ENCODE assay signal across 27 cellular contexts in the genomic region with DNA sequence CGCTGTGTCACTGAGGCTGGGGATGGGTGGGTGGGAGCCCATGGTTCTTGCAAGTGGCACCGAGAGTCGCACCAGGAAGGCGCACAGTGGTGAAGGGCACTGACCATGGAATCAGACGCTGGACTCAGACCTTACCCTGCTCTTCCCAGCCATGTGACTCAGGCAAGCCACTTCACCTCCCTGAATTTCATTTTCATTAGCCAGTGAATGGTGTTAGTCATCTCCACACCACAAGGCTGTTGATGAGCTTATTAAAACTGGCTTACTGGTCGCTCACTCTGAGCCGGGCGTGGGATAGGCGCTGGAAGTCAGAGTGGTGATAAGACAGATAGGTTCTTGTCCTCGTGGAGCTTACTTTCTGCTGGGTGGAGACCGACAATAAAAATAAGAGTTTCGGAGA. TPM values are rescaled to one million over a fixed set of nuclear protein-coding genes. Genes with fewer than 3 reads are reported as not detected.
DNase-seq lines count a peak whose midpoint lies in the region; ATAC-seq, FAIRE-seq and TF ChIP-seq lines count a peak whose summit lies in the region.
"Had no signal": no experiment of that assay in that cellular context is flagged by ENCODE, and none has a peak within 500 bp of the region (broad histone marks: within the 10 kb centered on the region; RNA-seq: fewer than 3 reads in every experiment).

No MANE protein-coding gene starts in this region.

- no peak for TF ChIP-seq CTCF in AG10803 (conservative IDR thresholded peaks at IDR 0.05; ENCODE audit: low read length)
- no peak for TF ChIP-seq CTCF in astrocyte of the spinal cord (IDR thresholded peaks at IDR 0.05; ENCODE audit: low read depth, low read length)
- no peak for TF ChIP-seq CTCF in keratinocyte (optimal IDR thresholded peaks at IDR 0.05 in 1 of 3, IDR thresholded peaks at IDR 0.05 in 1 of 3, conservative IDR thresholded peaks at IDR 0.05 in 1 of 3; ENCODE audit: extremely low read depth in 1 of 3, insufficient read depth in 2 of 3, low read length in 3 of 3)

- dilution Hi-C loops in keratinocyte (cut with MboI; ENCODE audit: extremely low pct_ligation_motif_present, low sequenced_read_pairs), result no loop called here

- in situ Hi-C loops in astrocyte of the spinal cord (cut with HindIII; ENCODE audit: low sequenced_read_pairs), result no loop called here

- no peak overlapping the region for H3K9ac ChIP-seq in keratinocyte (ENCODE audit: control insufficient read depth, extremely low read depth, insufficient read depth, low read length)
- H3K9ac ChIP-seq: BLaER1 had no signal

- peaks cover 9% of the 10 kb centered on the region for H3K27me3 ChIP-seq in keratinocyte (ENCODE audit: control insufficient read depth, extremely low read depth, insufficient read depth, low read length)
- H3K27me3 ChIP-seq: BLaER1, sigmoid colon had no signal

- no peak for ATAC-seq in HG02973 (IDR thresholded peaks at IDR 0.05; ENCODE audit: unreplicated experiment)
- ATAC-seq: A549; activated T-cell treated with anti-CD3 and anti-CD28 coated beads, Interleukin-2, amount 50 U/mL, for 4 hours; left lobe of liver had no signal

- H3K79me2 ChIP-seq in keratinocyte (ENCODE audit: control insufficient read depth, insufficient read depth, low read length), result no peaks in the 10 kb centered on the region

- no peaks in the 10 kb centered on the region for H3K9me3 ChIP-seq in keratinocyte (ENCODE audit: control insufficient read depth, low read depth, low read length)
- H3K9me3 ChIP-seq: A549, BLaER1, esophagus squamous epithelium, sigmoid colon had no signal

- no peak overlapping the region for H3K4me2 ChIP-seq in keratinocyte (ENCODE audit: control insufficient read depth, extremely low read depth, insufficient read depth, low read depth, low read length)
- H3K4me2 ChIP-seq: A549, BLaER1 had no signal

- H3K4me1 ChIP-seq in keratinocyte (ENCODE audit: control insufficient read depth, extremely low read depth, insufficient read depth, low read length), result peaks cover 2% of the 10 kb centered on the region
- H3K4me1 ChIP-seq: A549, BLaER1 had no signal

- H3K9me1 ChIP-seq in keratinocyte (ENCODE audit: control insufficient read depth, extremely low read depth, insufficient read depth, low read length), result no peaks in the 10 kb centered on the region

- H3K4me3 ChIP-seq in AG10803 (ENCODE audit: low read length) (no peak overlapping the region), astrocyte of the spinal cord (ENCODE audit: low read depth, low read length) (no peak overlapping the region), keratinocyte (ENCODE audit: control insufficient read depth in 2 of 3, extremely low read depth in 1 of 3, insufficient read depth in 2 of 3, low read depth in 1 of 3, low read length in 3 of 3) (no peak overlapping the region)
- H3K4me3 ChIP-seq: A549, BLaER1, esophagus squamous epithelium, sigmoid colon had no signal

- FAIRE-seq in keratinocyte (lab: Jason Lieb, UNC), result peak; percentile 73
- FAIRE-seq: A549, H54, TTC549 had no signal

- no peak overlapping the region for H3K27ac ChIP-seq in keratinocyte (ENCODE audit: control insufficient read depth, insufficient read depth, low read length)
- H3K27ac ChIP-seq: A549, BLaER1, esophagus squamous epithelium had no signal

- peak; percentile 32 for DNase-seq in AG10803 (ENCODE audit: low read depth)
- peak; percentile 34 for DNase-seq in LHCN-M2 (ENCODE audit: low read depth)
- peak; percentile 40 for DNase-seq in astrocyte of the spinal cord (ENCODE audit: low read depth, low spot score)
- DNase-seq in keratinocyte (ENCODE audit: low read depth, low spot score), result peak; percentile 19
- DNase-seq in C1 segment of cervical spinal cord (lab: John Stamatoyannopoulos, UW), result no peak
- DNase-seq in stimulated activated CD4-positive, alpha-beta T cell treated with anti-CD3 and anti-CD28 coated beads, Interleukin-2, amount 100 ng/mL, for 24 hours, result no peak
- DNase-seq in HUDEP-2 (lab: John Stamatoyannopoulos, UW; ENCODE audit: unreplicated experiment in 76 of 76), result no peak
- DNase-seq: activated CD8-positive, alpha-beta memory T cell treated with anti-CD3 and anti-CD28 coated beads for 24 hours; activated naive CD4-positive, alpha-beta T cell treated with Interleukin-2 at 50 U/mL for 16 hours; activated T-cell treated with anti-CD3 and anti-CD28 coated beads, Interleukin-2, amount 50 U/mL, for 4 hours; amniotic stem cell; Calu3; esophagus squamous epithelium; glutamatergic neuron; MV-4-11; NCI-H187; NCI-H2227 treated with DMSO at 0.1 percent for 48 hours; NCI-H774; OCI-M1; sigmoid colon; T-helper 1 cell had no signal

- H3K36me3 ChIP-seq in keratinocyte (ENCODE audit: control insufficient read depth in 2 of 2, extremely low read depth in 1 of 2, insufficient read depth in 2 of 2, low read length in 2 of 2), result no peaks in the 10 kb centered on the region
- H3K36me3 ChIP-seq: BLaER1, esophagus squamous epithelium, sigmoid colon had no signal

- H4K20me1 ChIP-seq in keratinocyte (ENCODE audit: control insufficient read depth, extremely low read depth, insufficient read depth, low read length), result no peaks in the 10 kb centered on the region
- H4K20me1 ChIP-seq: BLaER1 had no signal

- H2AFZ ChIP-seq in keratinocyte (ENCODE audit: control insufficient read depth, low read length), result no peak overlapping the region

RNA-seq across cellular contexts. Expression of gene FGF18, which starts 25.1 kb away (rescaled TPM):
- 0.06 TPM in 1 of 2 replicates, not detected in the other for total RNA-seq in LHCN-M2 (2014; rRNA removed)
- polyA plus RNA-seq in LHCN-M2 (2012), result 0.06 TPM
- 0.03 to 0.06 TPM (median 0.05 TPM) in 3 replicates for polyA plus RNA-seq in keratinocyte
- 0.96 TPM for polyA plus RNA-seq in keratinocyte (2011; ENCODE audit: low read depth)
- polyA plus RNA-seq in keratinocyte (2011; cell fraction: cytosol; rRNA removed), result not detected in 2 replicates
- polyA plus RNA-seq in keratinocyte (2011; cell fraction: nucleus; rRNA removed), result 0.15 and 0.32 TPM in 2 replicates
- polyA plus RNA-seq in keratinocyte (2012; ENCODE audit: low replicate concordance), result 0.07 and 0.73 TPM in 2 replicates
- polyA minus RNA-seq in keratinocyte, result not detected in 3 replicates
- not detected for polyA minus RNA-seq in keratinocyte (2011; cell fraction: cytosol; rRNA and poly(A)+ RNA removed)
- polyA minus RNA-seq in keratinocyte (2011; cell fraction: nucleus; rRNA and poly(A)+ RNA removed), result 0.39 and 0.42 TPM in 2 replicates
- total RNA-seq: left lobe of liver had no signal

RNA-seq across cellular contexts. Expression of gene NPM1, which starts 56.9 kb away (rescaled TPM):
- 1,266 and 1,268 TPM in 2 replicates for total RNA-seq in LHCN-M2 (2014; rRNA removed)
- polyA plus RNA-seq in LHCN-M2 (2012), result 1,828 TPM
- polyA plus RNA-seq in keratinocyte, result 1,409 to 8,516 TPM (median 2,398 TPM) in 3 replicates
- 1,849 TPM for polyA plus RNA-seq in keratinocyte (2011; ENCODE audit: low read depth)
- 4,290 and 5,353 TPM in 2 replicates for polyA plus RNA-seq in keratinocyte (2011; cell fraction: cytosol; rRNA removed)
- 4,148 and 4,468 TPM in 2 replicates for polyA plus RNA-seq in keratinocyte (2011; cell fraction: nucleus; rRNA removed)
- polyA plus RNA-seq in keratinocyte (2012; ENCODE audit: low replicate concordance), result 2,131 and 4,378 TPM in 2 replicates
- polyA minus RNA-seq in keratinocyte, result 569 to 1,646 TPM (median 1,515 TPM) in 3 replicates
- polyA minus RNA-seq in keratinocyte (2011; cell fraction: cytosol; rRNA and poly(A)+ RNA removed), result 3,273 TPM
- polyA minus RNA-seq in keratinocyte (2011; cell fraction: nucleus; rRNA and poly(A)+ RNA removed), result 330 and 434 TPM in 2 replicates

Comparison
In these comparisons a context has a peak if more than half of its experiments do, and no peak if none do; other contexts are left out.
1. DNase-seq: peak in AG10803 (single experiment), LHCN-M2 (single experiment), astrocyte of the spinal cord (single experiment) and keratinocyte (single experiment); none in C1 segment of cervical spinal cord (0 of 14), stimulated activated CD4-positive, alpha-beta T cell treated with anti-CD3 and anti-CD28 coated beads, Interleukin-2, amount 100 ng/mL, for 24 hours (0 of 2) and HUDEP-2 (0 of 76).